Comparison of ENCODE assay signal across 8 cellular contexts in genomic region chr18:45686892-45687611, GRCh38. TPM values are rescaled to one million over a fixed set of nuclear protein-coding genes. Genes with fewer than 3 reads are reported as not detected.
A peak's percentile ranks its signal among the peaks of the same experiment; 100 is the strongest.
DNase-seq lines count a peak whose midpoint lies in the region; ATAC-seq and TF ChIP-seq lines count a peak whose summit lies in the region.

No MANE protein-coding gene starts in this region.

- H3K9me3 ChIP-seq in KOPT-K1 (ENCODE audit: insufficient read depth, low read length, poor library complexity, severe bottlenecking) = no peaks in the 10 kb centered on the region

- H3K27me3 ChIP-seq in mesendoderm (ENCODE audit: insufficient read depth, low read length, poor library complexity) = no peaks in the 10 kb centered on the region

- no peak overlapping the region for H2BK5ac ChIP-seq in mesendoderm (ENCODE audit: low read length)

- peaks cover 59% of the 10 kb centered on the region for H3K4me1 Mint-ChIP-seq in activated CD4-positive, alpha-beta memory T cell treated with anti-CD3 and anti-CD28 coated beads, Interleukin-2, amount 10 ng/mL, durations not matched to agents 7 days and 5 days

- H3K27ac ChIP-seq in KOPT-K1 (ENCODE audit: low read depth, low read length, poor library complexity, severe bottlenecking) (peak overlapping the region; percentile 97), mesendoderm (ENCODE audit: low read depth, low read length) (no peak overlapping the region)

- H3K18ac ChIP-seq in mesendoderm (ENCODE audit: low read length) = no peak overlapping the region

- H3K56ac ChIP-seq in mesendoderm (ENCODE audit: low read length) = no peak overlapping the region

- peak; percentile 82 for ATAC-seq in GM21619 (IDR thresholded peaks at IDR 0.05; ENCODE audit: unreplicated experiment)

- H3K9me3 Mint-ChIP-seq in activated CD4-positive, alpha-beta memory T cell treated with anti-CD3 and anti-CD28 coated beads, Interleukin-2, amount 10 ng/mL, durations not matched to agents 7 days and 5 days = no peaks in the 10 kb centered on the region

- H3K9ac ChIP-seq in mesendoderm (ENCODE audit: low read length) = no peak overlapping the region

- no peak overlapping the region for H3K23ac ChIP-seq in mesendoderm (ENCODE audit: low read length)

- H3K4me2 ChIP-seq in mesendoderm (ENCODE audit: low read length) = no peak overlapping the region

- no peak overlapping the region for H2BK15ac ChIP-seq in mesendoderm (replicated peaks; ENCODE audit: low read depth)

- no peak overlapping the region for H3K4ac ChIP-seq in mesendoderm (ENCODE audit: low read depth, low read length)

- DNase-seq in GM13977 (ENCODE audit: low spot score) (peak; percentile 65), left kidney (ENCODE audit: low read depth, low spot score) (peak; percentile 67), inferior parietal cortex (ENCODE audit: extremely low spot score) (no peak), mesendoderm (no peak), NCI-H748 (lab: John Stamatoyannopoulos, UW; ENCODE audit: unreplicated experiment) (no peak)
- DNase-seq in activated CD4-positive, alpha-beta memory T cell treated with anti-CD3 and anti-CD28 coated beads, Interleukin-2, amount 10 ng/mL, durations not matched to agents 7 days and 5 days = peak; percentile 69

- H3K4me3 Mint-ChIP-seq in activated CD4-positive, alpha-beta memory T cell treated with anti-CD3 and anti-CD28 coated beads, Interleukin-2, amount 10 ng/mL, durations not matched to agents 7 days and 5 days = peak overlapping the region; percentile 75

- peak overlapping the region; percentile 97 for H3K27ac Mint-ChIP-seq in activated CD4-positive, alpha-beta memory T cell treated with anti-CD3 and anti-CD28 coated beads, Interleukin-2, amount 10 ng/mL, durations not matched to agents 7 days and 5 days

- in situ Hi-C loops in GM13977 (cut with MboI; ENCODE audit: low pct_unique_long_range_greater_than_20kb, low sequenced_read_pairs, unreplicated experiment) = no loop called here

- no peak overlapping the region for H4K5ac ChIP-seq in mesendoderm (ENCODE audit: low read length)

- no peak overlapping the region for H3K4me3 ChIP-seq in mesendoderm (ENCODE audit: low read length)

- H4K8ac ChIP-seq in mesendoderm (ENCODE audit: low read depth, low read length) = no peak overlapping the region

- TF ChIP-seq CTCF in GM13977 (IDR thresholded peaks at IDR 0.05; ENCODE audit: extremely low read depth, insufficient read depth, missing control alignments) = no peak

- H3K79me1 ChIP-seq in mesendoderm (ENCODE audit: low read length) = no peaks in the 10 kb centered on the region

- CTCF ChIA-PET in activated CD4-positive, alpha-beta memory T cell treated with anti-CD3 and anti-CD28 coated beads, Interleukin-2, amount 10 ng/mL, durations not matched to agents 7 days and 5 days (lab: Charles Lee) = interaction anchor here (0.8 to 7.1 kb wide), 9 partner anchors 18 to 386 kb away, joined by 3 to 108 read pairs (median 9); partner anchors contain the start of gene PSTPIP2

- no peaks in the 10 kb centered on the region for H3K79me2 ChIP-seq in mesendoderm (ENCODE audit: control insufficient read depth, insufficient read depth, low read length)

- H2BK120ac ChIP-seq in mesendoderm (ENCODE audit: low read depth, low read length) = no peak overlapping the region

- no peaks in the 10 kb centered on the region for H3K4me1 ChIP-seq in mesendoderm (ENCODE audit: control insufficient read depth, low read depth, low read length)

- no peak overlapping the region for H2AK5ac ChIP-seq in mesendoderm (ENCODE audit: low read length)

- POLR2A ChIA-PET in activated CD4-positive, alpha-beta memory T cell treated with anti-CD3 and anti-CD28 coated beads, Interleukin-2, amount 10 ng/mL, durations not matched to agents 7 days and 5 days (lab: Charles Lee) = interaction anchor here (1.0 to 4.4 kb wide), 9 partner anchors 8 to 410 kb away, joined by 3 to 67 read pairs (median 5); no protein-coding TSS in a partner anchor

- H3K36me3 ChIP-seq in KOPT-K1 (ENCODE audit: insufficient read depth, low read length) = no peaks in the 10 kb centered on the region
- no peaks in the 10 kb centered on the region for H3K36me3 ChIP-seq in mesendoderm (ENCODE audit: control insufficient read depth, insufficient read depth, low read length)

- WGBS in mesendoderm (ENCODE audit: extremely low coverage, insufficient coverage, low lambda C conversion rate) = no CpG with 5 or more reads among the region's 7 CpGs

- peaks cover 3% of the 10 kb centered on the region for H3K36me3 Mint-ChIP-seq in activated CD4-positive, alpha-beta memory T cell treated with anti-CD3 and anti-CD28 coated beads, Interleukin-2, amount 10 ng/mL, durations not matched to agents 7 days and 5 days (ENCODE audit: low read depth)

- peaks cover 39% of the 10 kb centered on the region for H3K27me3 Mint-ChIP-seq in activated CD4-positive, alpha-beta memory T cell treated with anti-CD3 and anti-CD28 coated beads, Interleukin-2, amount 10 ng/mL, durations not matched to agents 7 days and 5 days

RNA-seq across cellular contexts. Expression of gene SLC14A1, which starts 36.9 kb away (rescaled TPM):
- 1 to 10 TPM; 1.5 to 2.7 TPM for total RNA-seq in activated CD4-positive, alpha-beta memory T cell treated with anti-CD3 and anti-CD28 coated beads, Interleukin-2, amount 10 ng/mL, durations not matched to agents 7 days and 5 days
- polyA plus RNA-seq in mesendoderm (2013, experiment 1 of 2) = 0.14 TPM
- 0.03 TPM for polyA plus RNA-seq in mesendoderm (2013, experiment 2 of 2)

Comparison
In these comparisons a context has a peak if more than half of its experiments do, and no peak if none do; other contexts are left out.
1. DNase-seq: peak in GM13977 (single experiment), activated CD4-positive, alpha-beta memory T cell treated with anti-CD3 and anti-CD28 coated beads, Interleukin-2, amount 10 ng/mL, durations not matched to agents 7 days and 5 days (single experiment) and left kidney (single experiment); none in inferior parietal cortex (single experiment), mesendoderm (single experiment) and NCI-H748 (single experiment).